In genomic region chr19:42032428-42032827, GRCh38 we compare ENCODE assay signal across 2 cellular contexts.
TF ChIP-seq lines count a peak whose summit lies in the region.

No MANE protein-coding gene starts in this region.

TF ChIP-seq in A549, 52 proteins besides CTCF, POLR2A, EP300 and RAD21:
- no peak for TF ChIP-seq MYC (IDR thresholded peaks at IDR 0.05; ENCODE audit: borderline replicate concordance, low read length)
- no peak for TF ChIP-seq BCL3 (IDR thresholded peaks at IDR 0.05)
- TF ChIP-seq ATOH8 (CRISPR knock-in tag; IDR thresholded peaks at IDR 0.05; ENCODE audit: low read depth) = no peak
- no peak for TF ChIP-seq KDM5A (IDR thresholded peaks at IDR 0.05)
- TF ChIP-seq NFE2L2 (conservative IDR thresholded peaks at IDR 0.05; ENCODE audit: low read length) = no peak
- no peak for TF ChIP-seq MAFK (IDR thresholded peaks at IDR 0.05; ENCODE audit: partially characterized antibody)
- no peak for TF ChIP-seq TP53 (CRISPR knock-in tag; IDR thresholded peaks at IDR 0.05)
- TF ChIP-seq ZNF302 (CRISPR knock-in tag; IDR thresholded peaks at IDR 0.05) = no peak
- no peak for TF ChIP-seq ZFP36 (IDR thresholded peaks at IDR 0.05; ENCODE audit: borderline replicate concordance, partially characterized antibody)
- TF ChIP-seq HOXB5 (CRISPR knock-in tag; IDR thresholded peaks at IDR 0.05) = no peak
- TF ChIP-seq JUN (IDR thresholded peaks at IDR 0.05) = no peak
- no peak for TF ChIP-seq ZSCAN20 (CRISPR knock-in tag; IDR thresholded peaks at IDR 0.05)
- no peak for TF ChIP-seq EHMT2 (IDR thresholded peaks at IDR 0.05; ENCODE audit: low read depth)
- no peak for TF ChIP-seq HDAC2 (IDR thresholded peaks at IDR 0.05)
- no peak for TF ChIP-seq NR3C1 (IDR thresholded peaks at IDR 0.05)
- TF ChIP-seq PBX3 (IDR thresholded peaks at IDR 0.05) = no peak
- TF ChIP-seq NPAS2 (CRISPR knock-in tag; IDR thresholded peaks at IDR 0.05; ENCODE audit: borderline replicate concordance) = no peak
- TF ChIP-seq, protein P1, sequence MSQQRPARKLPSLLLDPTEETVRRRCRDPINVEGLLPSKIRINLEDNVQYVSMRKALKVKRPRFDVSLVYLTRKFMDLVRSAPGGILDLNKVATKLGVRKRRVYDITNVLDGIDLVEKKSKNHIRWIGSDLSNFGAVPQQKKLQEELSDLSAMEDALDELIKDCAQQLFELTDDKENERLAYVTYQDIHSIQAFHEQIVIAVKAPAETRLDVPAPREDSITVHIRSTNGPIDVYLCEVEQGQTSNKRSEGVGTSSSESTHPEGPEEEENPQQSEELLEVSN (IDR thresholded peaks at IDR 0.05; ENCODE audit: borderline replicate concordance, low read depth) = no peak
- TF ChIP-seq HOXA7 (CRISPR knock-in tag; IDR thresholded peaks at IDR 0.05) = no peak
- TF ChIP-seq ZC3H11A (IDR thresholded peaks at IDR 0.05) = no peak
TF ChIP-seq in A549: peak in this region for 0.

TF ChIP-seq in HepG2, 621 proteins besides CTCF, POLR2A, EP300 and RAD21:
- TF ChIP-seq PBX3 (CRISPR knock-in tag; IDR thresholded peaks at IDR 0.05; ENCODE audit: borderline replicate concordance) (no peak), DNMT3B (CRISPR knock-in tag; conservative IDR thresholded peaks at IDR 0.05) (no peak), CEBPB (IDR thresholded peaks at IDR 0.05; ENCODE audit: borderline replicate concordance, low read depth, low read length) (no peak), MYPOP (CRISPR knock-in tag; IDR thresholded peaks at IDR 0.05) (no peak), ZNF33A (CRISPR knock-in tag; IDR thresholded peaks at IDR 0.05; ENCODE audit: borderline replicate concordance) (no peak), ZNF205 (CRISPR knock-in tag; IDR thresholded peaks at IDR 0.05) (no peak), ZNF275 (CRISPR knock-in tag; IDR thresholded peaks at IDR 0.05; ENCODE audit: borderline replicate concordance) (no peak), MYNN (CRISPR knock-in tag; IDR thresholded peaks at IDR 0.05; ENCODE audit: low read depth) (no peak), EZH2 (conservative IDR thresholded peaks at IDR 0.05; ENCODE audit: low read depth, low read length) (no peak), ZNF598 (CRISPR knock-in tag; IDR thresholded peaks at IDR 0.05; ENCODE audit: borderline replicate concordance) (no peak), ARNT2 (CRISPR knock-in tag; IDR thresholded peaks at IDR 0.05; ENCODE audit: low read depth) (no peak), HDAC1 (CRISPR knock-in tag; IDR thresholded peaks at IDR 0.05) (no peak), NR2C2 (CRISPR knock-in tag; IDR thresholded peaks at IDR 0.05; ENCODE audit: borderline replicate concordance) (no peak), CREB3 (CRISPR knock-in tag; IDR thresholded peaks at IDR 0.05) (no peak), ZNF619 (CRISPR knock-in tag; IDR thresholded peaks at IDR 0.05) (no peak), TEAD2 (CRISPR knock-in tag; IDR thresholded peaks at IDR 0.05) (no peak), ZNF331 (CRISPR knock-in tag; IDR thresholded peaks at IDR 0.05) (no peak), CBFB (CRISPR knock-in tag; IDR thresholded peaks at IDR 0.05) (no peak), MTF1 (CRISPR knock-in tag; IDR thresholded peaks at IDR 0.05) (no peak)
- TF ChIP-seq, protein P2, sequence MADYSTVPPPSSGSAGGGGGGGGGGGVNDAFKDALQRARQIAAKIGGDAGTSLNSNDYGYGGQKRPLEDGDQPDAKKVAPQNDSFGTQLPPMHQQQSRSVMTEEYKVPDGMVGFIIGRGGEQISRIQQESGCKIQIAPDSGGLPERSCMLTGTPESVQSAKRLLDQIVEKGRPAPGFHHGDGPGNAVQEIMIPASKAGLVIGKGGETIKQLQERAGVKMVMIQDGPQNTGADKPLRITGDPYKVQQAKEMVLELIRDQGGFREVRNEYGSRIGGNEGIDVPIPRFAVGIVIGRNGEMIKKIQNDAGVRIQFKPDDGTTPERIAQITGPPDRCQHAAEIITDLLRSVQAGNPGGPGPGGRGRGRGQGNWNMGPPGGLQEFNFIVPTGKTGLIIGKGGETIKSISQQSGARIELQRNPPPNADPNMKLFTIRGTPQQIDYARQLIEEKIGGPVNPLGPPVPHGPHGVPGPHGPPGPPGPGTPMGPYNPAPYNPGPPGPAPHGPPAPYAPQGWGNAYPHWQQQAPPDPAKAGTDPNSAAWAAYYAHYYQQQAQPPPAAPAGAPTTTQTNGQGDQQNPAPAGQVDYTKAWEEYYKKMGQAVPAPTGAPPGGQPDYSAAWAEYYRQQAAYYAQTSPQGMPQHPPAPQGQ (CRISPR knock-in tag; IDR thresholded peaks at IDR 0.05; ENCODE audit: borderline replicate concordance) = no peak
TF ChIP-seq in HepG2: peak in this region for 0.
